20 cellular contexts compared by ENCODE assay signal in the genomic region with DNA sequence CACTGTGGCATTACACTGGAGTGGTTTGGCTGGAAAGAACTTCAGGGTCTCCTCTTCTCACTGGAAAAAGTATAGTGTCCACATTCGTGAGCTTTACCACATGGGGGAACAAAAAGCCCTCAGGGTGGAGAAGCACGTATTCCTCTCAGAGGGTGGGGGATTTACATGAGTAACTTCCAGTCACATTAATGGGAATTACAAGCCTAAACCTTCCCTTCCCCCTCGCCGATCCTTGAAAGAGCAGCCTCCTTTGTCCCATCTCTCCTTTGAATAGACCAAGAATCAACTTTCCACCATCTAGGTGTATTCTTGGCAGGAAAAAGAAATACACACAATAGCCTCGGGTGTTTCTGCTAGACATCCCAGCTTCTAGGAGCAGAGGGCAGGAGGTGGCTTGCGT.
"Had no signal": no experiment of that assay in that cellular context is flagged by ENCODE, and none has a peak within 500 bp of the region (broad histone marks: within the 10 kb centered on the region; RNA-seq: fewer than 3 reads in every experiment).

No MANE protein-coding gene starts in this region.

- H3K4me1 ChIP-seq: thyroid gland had no signal

- DNase-seq: activated B cell treated with CpG ODN at 0.5 μM for 24 hours; activated CD4-positive, alpha-beta T cell treated with anti-CD3 and anti-CD28 coated beads for 48 hours; activated CD8-positive, alpha-beta T cell treated with anti-CD3 and anti-CD28 coated beads for 36 hours; activated naive CD4-positive, alpha-beta T cell; activated naive CD8-positive, alpha-beta T cell treated with anti-CD3 and anti-CD28 coated beads, Interleukin-2, amount 10 ng/mL, durations not matched to agents 7 days and 5 days; activated T-cell treated with anti-CD3 and anti-CD28 coated beads, Interleukin-2, amount 50 U/mL, for 1 hour; amygdala; caudate nucleus; foreskin fibroblast; hippocampal formation; occipital lobe; posterior cingulate gyrus; stimulated activated CD8-positive, alpha-beta memory T cell treated with anti-CD3 and anti-CD28 coated beads, Interleukin-4, amount 100 ng/mL, for 48 hours; stimulated activated naive CD4-positive, alpha-beta T cell; thyroid gland had no signal

- H3K27me3 ChIP-seq: thyroid gland had no signal

- H3K9me3 Mint-ChIP-seq: activated B cell treated with CpG ODN at 0.5 μM for 24 hours; activated CD8-positive, alpha-beta T cell treated with anti-CD3 and anti-CD28 coated beads for 36 hours; natural killer cell treated with Interleukin-12 subunit alpha and Interleukin-12 subunit beta and Interleukin-15 and Interleukin-18, amount 100 ng/mL, for 72 hours had no signal

- ATAC-seq: activated CD8-positive, alpha-beta T cell treated with anti-CD3 and anti-CD28 coated beads for 36 hours; activated T-helper 17 cell treated with anti-CD3 and anti-CD28 coated beads, Interleukin-2, amount 50 U/mL, for 72 hours; natural killer cell treated with Interleukin-12 subunit alpha and Interleukin-12 subunit beta and Interleukin-15 and Interleukin-18, amount 100 ng/mL, for 72 hours had no signal

- H3K4me1 Mint-ChIP-seq: activated naive CD8-positive, alpha-beta T cell treated with anti-CD3 and anti-CD28 coated beads, Interleukin-2, amount 10 ng/mL, durations not matched to agents 7 days and 5 days; activated T-helper 17 cell treated with anti-CD3 and anti-CD28 coated beads, Interleukin-2, amount 50 U/mL, for 72 hours; mesothelial cell of epicardium had no signal

- H3K27ac ChIP-seq: epithelial cell of prostate, thyroid gland had no signal

- H3K27me3 Mint-ChIP-seq: activated B cell treated with CpG ODN at 0.5 μM for 24 hours; activated CD8-positive, alpha-beta T cell treated with anti-CD3 and anti-CD28 coated beads for 36 hours; activated T-helper 17 cell treated with anti-CD3 and anti-CD28 coated beads, Interleukin-2, amount 50 U/mL, for 72 hours had no signal

- H3K4me3 Mint-ChIP-seq: activated B cell treated with CpG ODN at 0.5 μM for 24 hours; activated CD8-positive, alpha-beta T cell treated with anti-CD3 and anti-CD28 coated beads for 36 hours; activated naive CD8-positive, alpha-beta T cell treated with anti-CD3 and anti-CD28 coated beads, Interleukin-2, amount 10 ng/mL, durations not matched to agents 7 days and 5 days; activated T-helper 17 cell treated with anti-CD3 and anti-CD28 coated beads, Interleukin-2, amount 50 U/mL, for 72 hours; mesothelial cell of epicardium; natural killer cell treated with Interleukin-12 subunit alpha and Interleukin-12 subunit beta and Interleukin-15 and Interleukin-18, amount 100 ng/mL, for 72 hours had no signal

- H3K27ac Mint-ChIP-seq: activated B cell treated with CpG ODN at 0.5 μM for 24 hours; activated CD8-positive, alpha-beta T cell treated with anti-CD3 and anti-CD28 coated beads for 36 hours; activated naive CD8-positive, alpha-beta T cell treated with anti-CD3 and anti-CD28 coated beads, Interleukin-2, amount 10 ng/mL, durations not matched to agents 7 days and 5 days; activated T-helper 17 cell treated with anti-CD3 and anti-CD28 coated beads, Interleukin-2, amount 50 U/mL, for 72 hours; mesothelial cell of epicardium; natural killer cell treated with Interleukin-12 subunit alpha and Interleukin-12 subunit beta and Interleukin-15 and Interleukin-18, amount 100 ng/mL, for 72 hours had no signal

- H3K9me3 ChIP-seq: thyroid gland had no signal

- H3K4me3 ChIP-seq: lung, thyroid gland had no signal

- H3K36me3 Mint-ChIP-seq: activated naive CD8-positive, alpha-beta T cell treated with anti-CD3 and anti-CD28 coated beads, Interleukin-2, amount 10 ng/mL, durations not matched to agents 7 days and 5 days; natural killer cell treated with Interleukin-12 subunit alpha and Interleukin-12 subunit beta and Interleukin-15 and Interleukin-18, amount 100 ng/mL, for 72 hours had no signal
